In genomic region chr13:42994878-42995277, GRCh38 we compare ENCODE assay signal across 15 cellular contexts.
"Had no signal": no experiment of that assay in that cellular context is flagged by ENCODE, and none has a peak within 500 bp of the region (broad histone marks: within the 10 kb centered on the region; RNA-seq: fewer than 3 reads in every experiment).

No MANE protein-coding gene starts in this region.

- H3K27ac ChIP-seq: brain microvascular endothelial cell, prostate gland, right lobe of liver, suprapubic skin, upper lobe of right lung had no signal

- H3K27me3 ChIP-seq: brain microvascular endothelial cell, right lobe of liver, suprapubic skin, upper lobe of right lung had no signal

- H3K36me3 ChIP-seq: brain microvascular endothelial cell, prostate gland, right lobe of liver, suprapubic skin, upper lobe of right lung had no signal

- DNase-seq: activated CD4-positive, alpha-beta T cell treated with anti-CD3 and anti-CD28 coated beads for 1 hour; activated CD8-positive, alpha-beta memory T cell treated with anti-CD3 and anti-CD28 coated beads for 24 hours; brain microvascular endothelial cell; cerebellar nuclear complex; hypothalamus; kidney glomerular epithelial cell; naive B cell; nucleus accumbens; right lobe of liver; stimulated activated naive CD4-positive, alpha-beta T cell; T-helper 9 cell; upper lobe of right lung had no signal

- H3K9me3 ChIP-seq: prostate gland, right lobe of liver, suprapubic skin, upper lobe of right lung had no signal

- H3K27me3 Mint-ChIP-seq: naive B cell had no signal

- ATAC-seq: activated naive CD4-positive, alpha-beta T cell treated with anti-CD3 and anti-CD28 coated beads, Interleukin-2, amount 50 U/mL, for 72 hours; right lobe of liver; upper lobe of right lung had no signal

- H3K36me3 Mint-ChIP-seq: naive B cell had no signal

- H3K9me3 Mint-ChIP-seq: activated naive CD4-positive, alpha-beta T cell treated with anti-CD3 and anti-CD28 coated beads, Interleukin-2, amount 50 U/mL, for 72 hours; naive B cell had no signal

- H3K4me3 ChIP-seq: prostate gland, right lobe of liver, suprapubic skin, upper lobe of right lung had no signal
